25 cellular contexts compared by ENCODE assay signal in genomic region chr6:38459291-38459690, GRCh38.
DNase-seq lines count a peak whose midpoint lies in the region; ATAC-seq and TF ChIP-seq lines count a peak whose summit lies in the region.
"Had no signal": no experiment of that assay in that cellular context is flagged by ENCODE, and none has a peak within 500 bp of the region (broad histone marks: within the 10 kb centered on the region; RNA-seq: fewer than 3 reads in every experiment).

No MANE protein-coding gene starts in this region.

- TF ChIP-seq CTCF in epithelial cell of esophagus (IDR thresholded peaks at IDR 0.05; ENCODE audit: insufficient read depth, low read depth, low read length, missing control alignments): no peak
- no peak for TF ChIP-seq CTCF in activated CD8-positive, alpha-beta T cell treated with anti-CD3 and anti-CD28 coated beads for 36 hours (IDR thresholded peaks at IDR 0.05)

- no peak overlapping the region for H3K4me3 ChIP-seq in epithelial cell of esophagus (ENCODE audit: low read length)
- H3K4me3 ChIP-seq: esophagus squamous epithelium, right lobe of liver, thoracic aorta had no signal

- POLR2A ChIA-PET in activated CD8-positive, alpha-beta T cell treated with anti-CD3 and anti-CD28 coated beads for 36 hours (lab: Charles Lee): no interaction called here

- H3K27ac Mint-ChIP-seq in activated CD8-positive, alpha-beta T cell treated with anti-CD3 and anti-CD28 coated beads for 36 hours: no peak overlapping the region
- H3K27ac Mint-ChIP-seq: activated CD8-positive, alpha-beta memory T cell treated with anti-CD3 and anti-CD28 coated beads, Interleukin-2, amount 10 ng/mL, durations not matched to agents 7 days and 5 days; activated naive CD8-positive, alpha-beta T cell treated with anti-CD3 and anti-CD28 coated beads, Interleukin-2, amount 50 U/mL, for 24 hours; B cell; natural killer cell; stimulated activated memory B cell treated with anti-CD40 and anti-IgM and Interleukin-4, amounts not matched to agents 10 μg/mL and 1 μg/mL and 100 μg/mL, for 72 hours had no signal

- CTCF ChIA-PET in activated CD8-positive, alpha-beta T cell treated with anti-CD3 and anti-CD28 coated beads for 36 hours (lab: Charles Lee): interaction anchor here (1.1 to 1.7 kb wide), 2 partner anchors 35 to 106 kb away, joined by 4 to 5 read pairs; no protein-coding TSS in a partner anchor

- peaks cover 2% of the 10 kb centered on the region for H3K4me1 Mint-ChIP-seq in activated CD8-positive, alpha-beta T cell treated with anti-CD3 and anti-CD28 coated beads for 36 hours (ENCODE audit: low read depth)
- H3K4me1 Mint-ChIP-seq: activated CD8-positive, alpha-beta memory T cell treated with anti-CD3 and anti-CD28 coated beads, Interleukin-2, amount 10 ng/mL, durations not matched to agents 7 days and 5 days; activated naive CD8-positive, alpha-beta T cell treated with anti-CD3 and anti-CD28 coated beads, Interleukin-2, amount 50 U/mL, for 24 hours had no signal

- ATAC-seq in activated CD8-positive, alpha-beta T cell treated with anti-CD3 and anti-CD28 coated beads for 36 hours: no peak
- no peak for ATAC-seq in GM19351 (IDR thresholded peaks at IDR 0.05; ENCODE audit: unreplicated experiment)
- ATAC-seq: activated CD4-positive, CD25-positive, alpha-beta regulatory T cell treated with anti-CD3 and anti-CD28 coated beads, Interleukin-2, amount 50 U/mL, for 24 hours; activated CD8-positive, alpha-beta memory T cell treated with anti-CD3 and anti-CD28 coated beads, Interleukin-2, amount 10 ng/mL, durations not matched to agents 7 days and 5 days; activated naive CD8-positive, alpha-beta T cell treated with anti-CD3 and anti-CD28 coated beads, Interleukin-2, amount 50 U/mL, for 24 hours; HepG2; natural killer cell; right lobe of liver; stimulated activated memory B cell treated with anti-CD40 and anti-IgM and Interleukin-4, amounts not matched to agents 10 μg/mL and 1 μg/mL and 100 μg/mL, for 72 hours had no signal

- peak; percentile 32 for DNase-seq in ELR (ENCODE audit: low read depth)
- peak; percentile 83 for DNase-seq in NCI-H82 (lab: John Stamatoyannopoulos, UW)
- DNase-seq in epithelial cell of esophagus (ENCODE audit: low read depth): peak; percentile 23
- DNase-seq in non-pigmented ciliary epithelial cell (ENCODE audit: low read depth): peak; percentile 47
- no peak for DNase-seq in activated CD8-positive, alpha-beta T cell treated with anti-CD3 and anti-CD28 coated beads for 36 hours
- no peak for DNase-seq in HuH-7 (ENCODE audit: low spot score)
- DNase-seq: activated CD8-positive, alpha-beta memory T cell treated with anti-CD3 and anti-CD28 coated beads, Interleukin-2, amount 10 ng/mL, durations not matched to agents 7 days and 5 days; activated naive CD8-positive, alpha-beta T cell treated with anti-CD3 and anti-CD28 coated beads, Interleukin-2, amount 50 U/mL, for 24 hours; effector memory CD4-positive, alpha-beta T cell; esophagus squamous epithelium; GF-D8; hypothalamus; MM.1S; natural killer cell; NCI-H345; NK-92 treated with Interleukin-12 subunit alpha and Interleukin-12 subunit beta, amount 100 ng/mL, for 24 hours; right lobe of liver; RPMI8226 had no signal

- H3K36me3 Mint-ChIP-seq in activated CD8-positive, alpha-beta T cell treated with anti-CD3 and anti-CD28 coated beads for 36 hours (ENCODE audit: low read depth): peaks cover 7% of the 10 kb centered on the region
- H3K36me3 Mint-ChIP-seq: natural killer cell had no signal

- H3K4me3 Mint-ChIP-seq in activated CD8-positive, alpha-beta T cell treated with anti-CD3 and anti-CD28 coated beads for 36 hours: no peak overlapping the region
- H3K4me3 Mint-ChIP-seq: activated CD8-positive, alpha-beta memory T cell treated with anti-CD3 and anti-CD28 coated beads, Interleukin-2, amount 10 ng/mL, durations not matched to agents 7 days and 5 days; activated naive CD8-positive, alpha-beta T cell treated with anti-CD3 and anti-CD28 coated beads, Interleukin-2, amount 50 U/mL, for 24 hours; B cell; central memory CD8-positive, alpha-beta T cell; natural killer cell; stimulated activated memory B cell treated with anti-CD40 and anti-IgM and Interleukin-4, amounts not matched to agents 10 μg/mL and 1 μg/mL and 100 μg/mL, for 72 hours had no signal

- H3K27me3 Mint-ChIP-seq in activated CD8-positive, alpha-beta T cell treated with anti-CD3 and anti-CD28 coated beads for 36 hours: no peaks in the 10 kb centered on the region
- H3K27me3 Mint-ChIP-seq: activated CD8-positive, alpha-beta memory T cell treated with anti-CD3 and anti-CD28 coated beads, Interleukin-2, amount 10 ng/mL, durations not matched to agents 7 days and 5 days; activated naive CD8-positive, alpha-beta T cell treated with anti-CD3 and anti-CD28 coated beads, Interleukin-2, amount 50 U/mL, for 24 hours; B cell; central memory CD8-positive, alpha-beta T cell; stimulated activated memory B cell treated with anti-CD40 and anti-IgM and Interleukin-4, amounts not matched to agents 10 μg/mL and 1 μg/mL and 100 μg/mL, for 72 hours had no signal

- intact Hi-C loops in activated CD8-positive, alpha-beta T cell treated with anti-CD3 and anti-CD28 coated beads for 36 hours (cut with micrococcal nuclease): no loop called here

- H3K9me3 Mint-ChIP-seq in activated CD8-positive, alpha-beta T cell treated with anti-CD3 and anti-CD28 coated beads for 36 hours: no peaks in the 10 kb centered on the region
- H3K9me3 Mint-ChIP-seq: central memory CD8-positive, alpha-beta T cell; natural killer cell had no signal

Comparison
In these comparisons a context has a peak if more than half of its experiments do, and no peak if none do; other contexts are left out.
1. DNase-seq: peak in ELR (single experiment), NCI-H82 (single experiment), epithelial cell of esophagus (single experiment) and non-pigmented ciliary epithelial cell (single experiment); none in activated CD8-positive, alpha-beta T cell treated with anti-CD3 and anti-CD28 coated beads for 36 hours (single experiment) and HuH-7 (single experiment).